In the genomic region with DNA sequence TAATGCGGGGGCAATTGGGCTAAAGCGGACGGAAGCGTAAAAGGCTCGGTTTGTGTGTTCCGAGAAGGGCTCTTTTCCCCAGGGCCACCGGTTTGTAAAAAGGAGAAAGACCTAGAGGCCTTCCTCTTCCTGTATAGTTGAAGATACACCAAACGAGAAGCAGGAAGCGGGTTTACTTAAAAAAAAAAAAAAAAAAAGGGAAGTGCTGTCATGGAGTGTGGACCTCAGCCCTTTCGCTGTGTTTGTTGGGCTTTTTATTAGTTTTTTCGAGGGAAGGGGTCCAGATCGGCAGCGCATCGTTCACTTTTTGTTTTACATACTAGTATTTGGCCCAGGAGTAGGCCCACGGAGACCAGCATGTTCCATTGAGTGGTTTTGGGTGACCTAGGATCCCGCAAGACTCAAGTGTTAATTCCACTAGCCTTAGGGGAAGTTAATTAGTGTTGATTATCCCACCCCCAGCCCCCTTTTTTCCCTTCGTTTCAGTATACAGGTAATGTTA, we compare ENCODE assay signal across 7 cellular contexts. TPM values are rescaled to one million over a fixed set of nuclear protein-coding genes. Genes with fewer than 3 reads are reported as not detected.
DNase-seq lines count a peak whose midpoint lies in the region; ATAC-seq and TF ChIP-seq lines count a peak whose summit lies in the region.

No MANE protein-coding gene starts in this region.

- no peaks in the 10 kb centered on the region for H3K27me3 ChIP-seq in uterus

- ATAC-seq in GM21528 (IDR thresholded peaks at IDR 0.05; ENCODE audit: low FRiP score, unreplicated experiment) = peak; percentile 41
- ATAC-seq in T-helper 17 cell = peak; percentile 57
- ATAC-seq in effector memory CD8-positive, alpha-beta T cell (replicated peaks) = peak; percentile 58

- peak overlapping the region; percentile 78 to 87 for H3K4me3 ChIP-seq in uterus

- H3K9me3 Mint-ChIP-seq in IgD-negative memory B cell = no peaks in the 10 kb centered on the region
- H3K9me3 Mint-ChIP-seq in effector memory CD8-positive, alpha-beta T cell = no peaks in the 10 kb centered on the region
- H3K9me3 Mint-ChIP-seq in mesothelial cell of epicardium = no peaks in the 10 kb centered on the region

- H3K27me3 Mint-ChIP-seq in IgD-negative memory B cell (no peaks in the 10 kb centered on the region), T-helper 17 cell (no peaks in the 10 kb centered on the region), mesothelial cell of epicardium (ENCODE audit: low read depth) (no peaks in the 10 kb centered on the region)
- no peaks in the 10 kb centered on the region for H3K27me3 Mint-ChIP-seq in effector memory CD8-positive, alpha-beta T cell

- DNase-seq in GM10248 (ENCODE audit: extremely low spot score) (peak; percentile 70), T-helper 17 cell (peak in 1 of 3 donors; percentile 16), mesothelial cell of epicardium (ENCODE audit: low spot score in 2 of 2, unreplicated experiment in 2 of 2) (no peak), uterus (no peak)
- peak in 1 of 3 experiments; percentile 50 for DNase-seq in effector memory CD8-positive, alpha-beta T cell

- peaks cover 0 to 9% of the 10 kb centered on the region in 2 donors for H3K4me1 ChIP-seq in uterus

- peak overlapping the region; percentile 85 to 95 for H3K27ac ChIP-seq in uterus

- TF ChIP-seq CTCF in GM10248 (IDR thresholded peaks at IDR 0.05; ENCODE audit: control extremely low read depth, extremely low read depth, low read depth, missing control alignments) = no peak
- TF ChIP-seq CTCF in mesothelial cell of epicardium (IDR thresholded peaks at IDR 0.05; ENCODE audit: unreplicated experiment) = no peak
- TF ChIP-seq CTCF in uterus (IDR thresholded peaks at IDR 0.05) = no peak

- TF ChIP-seq POLR2A in uterus (IDR thresholded peaks at IDR 0.05) = no peak

- H3K4me3 Mint-ChIP-seq in IgD-negative memory B cell (peak overlapping the region; percentile 97 to 99 (median 98)), T-helper 17 cell (peak overlapping the region; percentile 100), mesothelial cell of epicardium (peak overlapping the region; percentile 98)
- peak overlapping the region; percentile 91 to 100 for H3K4me3 Mint-ChIP-seq in effector memory CD8-positive, alpha-beta T cell

- H3K4me1 Mint-ChIP-seq in IgD-negative memory B cell (peaks cover 24 to 47% (median 32%) of the 10 kb centered on the region in 3 donors), T-helper 17 cell (peaks cover 27% of the 10 kb centered on the region), mesothelial cell of epicardium (peaks cover 22% of the 10 kb centered on the region)
- H3K4me1 Mint-ChIP-seq in effector memory CD8-positive, alpha-beta T cell (ENCODE audit: low read depth in 2 of 2) = peaks cover 25 to 41% of the 10 kb centered on the region in 2 donors

- POLR2A ChIA-PET in GM10248 (lab: Yijun Ruan, JAX) = interaction anchor here (1.0 to 2.1 kb wide), 3 partner anchors 8 to 204 kb away, joined by 3 to 22 read pairs (median 9); partner anchors contain the start of genes RAB1A and SPRED2

- H3K9me3 ChIP-seq in T-helper 17 cell (ENCODE audit: control insufficient read depth, low read length, poor library complexity, severe bottlenecking) = no peaks in the 10 kb centered on the region
- no peaks in the 10 kb centered on the region for H3K9me3 ChIP-seq in uterus

- peaks cover 7% of the 10 kb centered on the region for H3K36me3 Mint-ChIP-seq in IgD-negative memory B cell
- H3K36me3 Mint-ChIP-seq in T-helper 17 cell (ENCODE audit: low read depth) = peaks cover 3% of the 10 kb centered on the region
- H3K36me3 Mint-ChIP-seq in effector memory CD8-positive, alpha-beta T cell (ENCODE audit: insufficient read depth) = peaks cover 51% of the 10 kb centered on the region
- H3K36me3 Mint-ChIP-seq in mesothelial cell of epicardium = peaks cover 2% of the 10 kb centered on the region

- H3K27ac Mint-ChIP-seq in IgD-negative memory B cell (peak overlapping the region; percentile 97 to 100 (median 98)), T-helper 17 cell (peak overlapping the region; percentile 100), mesothelial cell of epicardium (peak overlapping the region; percentile 97)
- peak overlapping the region; percentile 96 to 99 for H3K27ac Mint-ChIP-seq in effector memory CD8-positive, alpha-beta T cell

- CTCF ChIA-PET in GM10248 (lab: Yijun Ruan, JAX) = interaction anchor here (3.8 kb wide), 1 partner anchor 163 kb away, joined by 14 read pairs; no protein-coding TSS in a partner anchor

- H3K36me3 ChIP-seq in uterus = no peaks in the 10 kb centered on the region

- intact Hi-C loops in uterus (cut with DNase I; ENCODE audit: low total_unique reads) = no loop called here

RNA-seq across cellular contexts. Expression of gene ACTR2, which starts 0.7 kb away (rescaled TPM):
- 296 TPM for polyA plus RNA-seq in IgD-negative memory B cell
- total RNA-seq in T-helper 17 cell = 100 to 1,000 TPM; 220 to 243 TPM
- total RNA-seq in mesothelial cell of epicardium = 166 to 171 TPM (median 169 TPM) in 3 replicates
- total RNA-seq in uterus = 100 to 1,000 TPM in 2 of 4 donors, 10 to 100 TPM in 2; 38.7 to 157 (median 118) TPM
